32 cellular contexts compared by ENCODE assay signal in the genomic region with DNA sequence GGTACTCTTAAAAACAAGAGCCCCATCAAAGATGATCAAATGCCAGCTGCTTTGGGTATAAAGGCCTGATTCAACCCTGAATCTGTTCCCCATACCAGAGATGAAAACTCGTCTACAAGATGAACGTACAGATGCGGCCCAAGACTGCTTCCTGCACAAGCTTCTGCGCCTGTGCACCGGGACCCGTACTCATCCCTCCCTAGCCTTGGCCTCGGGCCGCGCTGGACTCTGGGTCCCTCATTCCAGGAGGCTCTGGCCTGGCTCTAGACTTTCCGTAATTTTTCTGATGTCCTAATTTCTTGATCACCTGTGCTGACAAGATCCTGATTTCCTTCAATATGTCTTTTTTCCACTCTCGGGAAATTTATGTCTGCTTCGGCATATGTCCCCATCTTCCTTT.
"Had no signal": no experiment of that assay in that cellular context is flagged by ENCODE, and none has a peak within 500 bp of the region (broad histone marks: within the 10 kb centered on the region; RNA-seq: fewer than 3 reads in every experiment).

No MANE protein-coding gene starts in this region.

- H3K27ac ChIP-seq: brain microvascular endothelial cell, coronary artery, dorsolateral prefrontal cortex, heart left ventricle, WERI-Rb-1 had no signal

- H3K4me3 Mint-ChIP-seq: activated B cell treated with CpG ODN at 0.5 μM for 24 hours; activated CD8-positive, alpha-beta memory T cell treated with anti-CD3 and anti-CD28 coated beads, Interleukin-2, amount 10 ng/mL, durations not matched to agents 7 days and 5 days; activated CD8-positive, alpha-beta T cell treated with anti-CD3 and anti-CD28 coated beads, Interleukin-2, amount 10 ng/mL, durations not matched to agents 7 days and 5 days; activated naive CD4-positive, alpha-beta T cell treated with anti-CD3 and anti-CD28 coated beads for 36 hours; activated naive CD4-positive, alpha-beta T cell treated with anti-CD3 and anti-CD28 coated beads, Interleukin-2, amount 50 U/mL, for 24 hours; activated naive CD8-positive, alpha-beta T cell treated with anti-CD3 and anti-CD28 coated beads for 36 hours; activated T-helper 1 cell treated with anti-CD3 and anti-CD28 coated beads, Interleukin-12 subunit alpha, Interleukin-12 subunit beta, Interleukin-2, Interleukin-4 antibody, amounts not matched to agents 30 ng/mL and 10 ng/mL and 1 ng/mL, durations not matched to agents 14 hours and 24 hours and 36 hours; central memory CD8-positive, alpha-beta T cell; dendritic cell treated with granulocyte-macrophage colony-stimulating factor and Interleukin-4, amounts not matched to agents 40 ng/mL and 50 ng/mL, for 4 days; endodermal cell; T-helper 17 cell; T-helper 2 cell treated with Interferon-gamma antibody and Interleukin-4, amounts not matched to agents 5 μg/mL and 100 μg/mL, for 36 hours had no signal

- H3K4me1 Mint-ChIP-seq: activated B cell treated with CpG ODN at 0.5 μM for 24 hours; activated CD8-positive, alpha-beta memory T cell treated with anti-CD3 and anti-CD28 coated beads, Interleukin-2, amount 10 ng/mL, durations not matched to agents 7 days and 5 days; activated naive CD4-positive, alpha-beta T cell treated with anti-CD3 and anti-CD28 coated beads, Interleukin-2, amount 50 U/mL, for 24 hours; central memory CD8-positive, alpha-beta T cell; T-helper 17 cell had no signal

- H3K27me3 ChIP-seq: brain microvascular endothelial cell had no signal

- H3K4me1 ChIP-seq: heart left ventricle had no signal

- H3K9me3 ChIP-seq: heart left ventricle had no signal

- H3K4me3 ChIP-seq: coronary artery, dorsolateral prefrontal cortex, heart left ventricle had no signal

- H3K9me3 Mint-ChIP-seq: activated B cell treated with CpG ODN at 0.5 μM for 24 hours; activated naive CD4-positive, alpha-beta T cell treated with anti-CD3 and anti-CD28 coated beads for 36 hours; activated naive CD4-positive, alpha-beta T cell treated with anti-CD3 and anti-CD28 coated beads, Interleukin-2, amount 50 U/mL, for 24 hours; activated naive CD8-positive, alpha-beta T cell treated with anti-CD3 and anti-CD28 coated beads for 36 hours; activated T-helper 1 cell treated with anti-CD3 and anti-CD28 coated beads, Interleukin-12 subunit alpha, Interleukin-12 subunit beta, Interleukin-2, Interleukin-4 antibody, amounts not matched to agents 30 ng/mL and 10 ng/mL and 1 ng/mL, durations not matched to agents 14 hours and 24 hours and 36 hours; activated T-helper 2 cell treated with anti-CD3 and anti-CD28 coated beads, Interferon-gamma antibody, Interleukin-2, Interleukin-4, amounts not matched to agents 10 μg/mL and 5 μg/mL and 100 μg/mL, durations not matched to agents 14 hours and 24 hours and 36 hours; dendritic cell treated with granulocyte-macrophage colony-stimulating factor and Interleukin-4, amounts not matched to agents 40 ng/mL and 50 ng/mL, for 4 days; endodermal cell; T-helper 2 cell treated with Interferon-gamma antibody and Interleukin-4, amounts not matched to agents 5 μg/mL and 100 μg/mL, for 36 hours had no signal

- H3K36me3 ChIP-seq: brain microvascular endothelial cell, heart left ventricle, WERI-Rb-1 had no signal

- H3K27ac Mint-ChIP-seq: activated B cell treated with CpG ODN at 0.5 μM for 24 hours; activated CD8-positive, alpha-beta memory T cell treated with anti-CD3 and anti-CD28 coated beads, Interleukin-2, amount 10 ng/mL, durations not matched to agents 7 days and 5 days; activated naive CD4-positive, alpha-beta T cell treated with anti-CD3 and anti-CD28 coated beads for 36 hours; activated naive CD4-positive, alpha-beta T cell treated with anti-CD3 and anti-CD28 coated beads, Interleukin-2, amount 50 U/mL, for 24 hours; activated naive CD8-positive, alpha-beta T cell treated with anti-CD3 and anti-CD28 coated beads for 36 hours; activated T-helper 1 cell treated with anti-CD3 and anti-CD28 coated beads, Interleukin-12 subunit alpha, Interleukin-12 subunit beta, Interleukin-2, Interleukin-4 antibody, amounts not matched to agents 30 ng/mL and 10 ng/mL and 1 ng/mL, durations not matched to agents 14 hours and 24 hours and 36 hours; activated T-helper 2 cell treated with anti-CD3 and anti-CD28 coated beads, Interferon-gamma antibody, Interleukin-2, Interleukin-4, amounts not matched to agents 10 μg/mL and 5 μg/mL and 100 μg/mL, durations not matched to agents 14 hours and 24 hours and 36 hours; dendritic cell treated with granulocyte-macrophage colony-stimulating factor and Interleukin-4, amounts not matched to agents 40 ng/mL and 50 ng/mL, for 4 days; endodermal cell; T-helper 17 cell; T-helper 2 cell treated with Interferon-gamma antibody and Interleukin-4, amounts not matched to agents 5 μg/mL and 100 μg/mL, for 36 hours had no signal

- ATAC-seq: activated CD4-positive, CD25-positive, alpha-beta regulatory T cell treated with anti-CD3 and anti-CD28 coated beads, Interleukin-2, amount 50 U/mL, for 24 hours; activated CD8-positive, alpha-beta memory T cell treated with anti-CD3 and anti-CD28 coated beads, Interleukin-2, amount 10 ng/mL, durations not matched to agents 7 days and 5 days; esophagus mucosa; heart left ventricle; T-helper 17 cell had no signal

- DNase-seq: activated B cell treated with CpG ODN at 0.5 μM for 24 hours; activated CD4-positive, alpha-beta T cell treated with anti-CD3 and anti-CD28 coated beads for 48 hours; activated CD4-positive, alpha-beta T cell treated with anti-CD3 and anti-CD28 coated beads, Interleukin-2, amount 50 U/mL, for 1 hour; activated CD4-positive, alpha-beta T cell treated with anti-CD3 and anti-CD28 coated beads, Interleukin-2, amount 50 U/mL, for 48 hours; activated CD8-positive, alpha-beta memory T cell treated with anti-CD3 and anti-CD28 coated beads, Interleukin-2, amount 10 ng/mL, durations not matched to agents 7 days and 5 days; activated CD8-positive, alpha-beta memory T cell treated with anti-CD3 and anti-CD28 coated beads, Interleukin-2, amount 50 U/mL, for 4 hours; activated CD8-positive, alpha-beta T cell treated with anti-CD3 and anti-CD28 coated beads, Interleukin-2, amount 10 ng/mL, durations not matched to agents 7 days and 5 days; activated effector memory CD4-positive, alpha-beta T cell treated with anti-CD3 and anti-CD28 coated beads, Interleukin-2, amount 50 U/mL, for 16 hours; activated naive CD4-positive, alpha-beta T cell treated with anti-CD3 and anti-CD28 coated beads for 36 hours; activated naive CD8-positive, alpha-beta T cell treated with anti-CD3 and anti-CD28 coated beads for 36 hours; activated T-cell treated with anti-CD3 and anti-CD28 coated beads, Interleukin-2, amount 50 U/mL, for 1 hour; activated T-cell treated with anti-CD3 and anti-CD28 coated beads, Interleukin-2, amount 50 U/mL, for 48 hours; amniotic stem cell; anterior cingulate cortex; brain microvascular endothelial cell; dorsolateral prefrontal cortex; effector memory CD4-positive, alpha-beta T cell; endodermal cell; heart left ventricle; T-helper 1 cell; T-helper 17 cell; T1000; WERI-Rb-1 had no signal

- H3K36me3 Mint-ChIP-seq: activated CD8-positive, alpha-beta memory T cell treated with anti-CD3 and anti-CD28 coated beads, Interleukin-2, amount 10 ng/mL, durations not matched to agents 7 days and 5 days; activated naive CD4-positive, alpha-beta T cell treated with anti-CD3 and anti-CD28 coated beads, Interleukin-2, amount 50 U/mL, for 24 hours; activated naive CD8-positive, alpha-beta T cell treated with anti-CD3 and anti-CD28 coated beads for 36 hours had no signal

- H3K27me3 Mint-ChIP-seq: activated B cell treated with CpG ODN at 0.5 μM for 24 hours; activated CD8-positive, alpha-beta memory T cell treated with anti-CD3 and anti-CD28 coated beads, Interleukin-2, amount 10 ng/mL, durations not matched to agents 7 days and 5 days; central memory CD8-positive, alpha-beta T cell; T-helper 17 cell had no signal
